11 cellular contexts compared by ENCODE assay signal in the genomic region with DNA sequence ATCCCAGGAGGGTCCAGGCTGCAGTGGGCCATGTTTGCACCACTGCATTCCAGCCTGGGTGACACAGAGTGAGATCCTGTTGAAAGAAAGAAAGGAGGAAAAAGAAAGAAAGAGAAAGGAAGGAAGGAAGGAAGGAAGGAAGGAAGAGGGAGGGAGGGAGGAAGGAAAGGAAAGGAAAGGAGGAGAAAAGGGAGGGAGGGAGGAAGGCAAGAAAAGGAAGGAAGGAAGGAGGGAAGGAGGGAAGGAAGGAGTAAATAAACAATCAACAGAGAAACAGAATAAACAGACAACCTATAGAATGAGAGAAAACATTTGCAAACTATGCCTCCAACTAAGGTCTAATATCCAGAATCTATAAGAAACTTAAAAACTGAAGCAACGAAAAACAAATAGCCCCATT.
"Had no signal": no experiment of that assay in that cellular context is flagged by ENCODE, and none has a peak within 500 bp of the region (broad histone marks: within the 10 kb centered on the region; RNA-seq: fewer than 3 reads in every experiment).

No MANE protein-coding gene starts in this region.

- H3K4me2 ChIP-seq: GM23338 had no signal

- H3K36me3 ChIP-seq: HAP-1 had no signal

- ATAC-seq: GM23338, HCT116 had no signal

- H3K4me3 ChIP-seq: GM23248, GM23338, HAP-1 had no signal

- H3K27ac ChIP-seq: GM23248 had no signal

- H3K9me3 ChIP-seq: HAP-1 had no signal

- H3K9ac ChIP-seq: GM23248 had no signal

- DNase-seq: GM23248, GOT3, H7, H9, HCEC 1CT, HFFc6 had no signal

- H3K4me1 ChIP-seq: HAP-1 had no signal

- FAIRE-seq: H1, H54 had no signal

- H2AFZ ChIP-seq: GM23248, GM23338 had no signal
